ENCODE assay signal across 33 cellular contexts in genomic region chr6:75643173-75643572, GRCh38. TPM values are rescaled to one million over a fixed set of nuclear protein-coding genes. Genes with fewer than 3 reads are reported as not detected.
DNase-seq lines count a peak whose midpoint lies in the region; ATAC-seq, FAIRE-seq and TF ChIP-seq lines count a peak whose summit lies in the region.
"Had no signal": no experiment of that assay in that cellular context is flagged by ENCODE, and none has a peak within 500 bp of the region (broad histone marks: within the 10 kb centered on the region; RNA-seq: fewer than 3 reads in every experiment).

No MANE protein-coding gene starts in this region.

- no peak for TF ChIP-seq EP300 in K562 (IDR thresholded peaks at IDR 0.05; ENCODE audit: low read length)

- H4K20me1 ChIP-seq in GM23248 (ENCODE audit: insufficient read depth) = no peaks in the 10 kb centered on the region
- H4K20me1 ChIP-seq in K562 (replicated peaks; ENCODE audit: control insufficient read depth, insufficient read depth, low read length) = no peaks in the 10 kb centered on the region

- H3K4me3 Mint-ChIP-seq in CD4-positive, CD25-positive, alpha-beta regulatory T cell = no peak overlapping the region
- H3K4me3 Mint-ChIP-seq: activated naive CD8-positive, alpha-beta T cell treated with anti-CD3 and anti-CD28 coated beads for 36 hours; immature natural killer cell; naive B cell; WTC11 had no signal

- no peaks in the 10 kb centered on the region for H3K27me3 Mint-ChIP-seq in CD4-positive, CD25-positive, alpha-beta regulatory T cell
- H3K27me3 Mint-ChIP-seq: activated naive CD8-positive, alpha-beta T cell treated with anti-CD3 and anti-CD28 coated beads for 36 hours; naive B cell had no signal

- no peak for TF ChIP-seq RAD21 in K562 (CRISPR knock-in tag; conservative IDR thresholded peaks at IDR 0.05 in 1 of 2, IDR thresholded peaks at IDR 0.05 in 1 of 2)

- peaks cover 0 to 7% (median 5%) of the 10 kb centered on the region in 4 donors for H3K4me1 Mint-ChIP-seq in CD4-positive, CD25-positive, alpha-beta regulatory T cell
- H3K4me1 Mint-ChIP-seq: activated naive CD8-positive, alpha-beta T cell treated with anti-CD3 and anti-CD28 coated beads for 36 hours; WTC11 had no signal

- intact Hi-C loops in K562 (cut with micrococcal nuclease) = no loop called here

- TF ChIP-seq POLR2A in K562 (conservative IDR thresholded peaks at IDR 0.05) = no peak

- POLR2A ChIA-PET in K562 (lab: Yijun Ruan, JAX) = interaction anchor here (1.3 kb wide), 1 partner anchor 10 kb away, joined by 3 read pairs; no protein-coding TSS in a partner anchor

- peaks cover 27% of the 10 kb centered on the region for H3K36me3 Mint-ChIP-seq in CD4-positive, CD25-positive, alpha-beta regulatory T cell

- in situ Hi-C loops in GM23248 (cut with MboI) (no loop called here), K562 (cut with MboI) (no loop called here)

- peak overlapping the region in 2 of 3 donors; percentile 7 to 59 for H3K27ac Mint-ChIP-seq in CD4-positive, CD25-positive, alpha-beta regulatory T cell
- H3K27ac Mint-ChIP-seq: activated naive CD8-positive, alpha-beta T cell treated with anti-CD3 and anti-CD28 coated beads for 36 hours had no signal

- peaks cover 37% of the 10 kb centered on the region for H3K36me3 ChIP-seq in CD4-positive, CD25-positive, alpha-beta regulatory T cell (ENCODE audit: control insufficient read depth, insufficient read depth, low read length)
- H3K36me3 ChIP-seq in GM23248 (ENCODE audit: low read depth) (peaks cover 39% of the 10 kb centered on the region), K562 (ENCODE audit: control insufficient read depth, insufficient read depth, low read length) (peaks cover 53% of the 10 kb centered on the region; the same call in 2 of the 3 replicates)

- no peaks in the 10 kb centered on the region for H3K4me1 ChIP-seq in CD4-positive, CD25-positive, alpha-beta regulatory T cell (ENCODE audit: control insufficient read depth, insufficient read depth, low read length, poor library complexity, severe bottlenecking)
- H3K4me1 ChIP-seq in GM23248 (ENCODE audit: insufficient read depth) (no peaks in the 10 kb centered on the region), K562 (replicated peaks in 1 of 2; ENCODE audit: control insufficient read depth in 2 of 2, insufficient read depth in 2 of 2, low read length in 2 of 2) (no peaks in the 10 kb centered on the region)
- H3K4me1 ChIP-seq: body of pancreas, spleen had no signal

- H3K79me2 ChIP-seq in GM23248 (ENCODE audit: insufficient read depth) (peaks cover 49% of the 10 kb centered on the region), K562 (ENCODE audit: control insufficient read depth, insufficient read depth, low read length) (no peaks in the 10 kb centered on the region)

- CTCF ChIA-PET in K562 (lab: Yijun Ruan, JAX; ENCODE audit: low intra/inter-chr PET ratio) = no interaction called here

- TSS peak; percentile 21 for BruUV-seq in K562 (replicated peaks; lab: Mats Ljungman, UMichigan)

- 97 to 100% methylated on average over 1 of the region's 1 CpG for WGBS in GM23248 (ENCODE audit: low coverage in 1 of 2, low lambda C conversion rate in 2 of 2, missing lambda C conversion rate in 2 of 2), 2 experiments
- 100% methylated on average over 1 of the region's 1 CpG for WGBS in K562 (ENCODE audit: insufficient coverage, low coverage, missing lambda C conversion rate)

- no peak for FAIRE-seq in K562 (lab: Jason Lieb, UNC)
- FAIRE-seq: frontal cortex had no signal

- no peaks in the 10 kb centered on the region for H3K27me3 ChIP-seq in CD4-positive, CD25-positive, alpha-beta regulatory T cell (ENCODE audit: control insufficient read depth, insufficient read depth, low read length)
- no peaks in the 10 kb centered on the region for H3K27me3 ChIP-seq in GM23248 (replicated peaks; ENCODE audit: insufficient read depth)
- H3K27me3 ChIP-seq in K562 (ENCODE audit: control insufficient read depth in 2 of 2, insufficient read depth in 2 of 2, low read length in 2 of 2) = no peaks in the 10 kb centered on the region
- H3K27me3 ChIP-seq: body of pancreas, hepatocyte, spleen had no signal

- no peaks in the 10 kb centered on the region for H3F3A ChIP-seq in GM23248 (ENCODE audit: insufficient read depth)

- no peaks in the 10 kb centered on the region for H3K9me2 ChIP-seq in GM23248 (ENCODE audit: insufficient read depth)

- H3K27ac ChIP-seq in CD4-positive, CD25-positive, alpha-beta regulatory T cell (ENCODE audit: insufficient read depth, low read length, poor library complexity, severe bottlenecking) = no peak overlapping the region
- H3K27ac ChIP-seq in GM23248 (no peak overlapping the region), K562 (ENCODE audit: extremely low read depth, low read depth, low read length) (no peak overlapping the region)
- H3K27ac ChIP-seq: body of pancreas, hepatocyte, spleen, thoracic aorta had no signal

- peaks cover 0 to 5% (median 0%) of the 10 kb centered on the region in 7 donors for H3K9me3 Mint-ChIP-seq in CD4-positive, CD25-positive, alpha-beta regulatory T cell
- H3K9me3 Mint-ChIP-seq: activated naive CD8-positive, alpha-beta T cell treated with anti-CD3 and anti-CD28 coated beads for 36 hours; immature natural killer cell; naive B cell; WTC11 had no signal

- no peak overlapping the region for H3K9ac ChIP-seq in GM23248
- H3K9ac ChIP-seq in K562 (ENCODE audit: insufficient read depth in 1 of 2, low read depth in 2 of 2, low read length in 2 of 2) = no peak overlapping the region

- no peaks in the 10 kb centered on the region for H3K9me1 ChIP-seq in K562 (ENCODE audit: control insufficient read depth, insufficient read depth, low read length)

- ATAC-seq in CD4-positive, CD25-positive, alpha-beta regulatory T cell (ENCODE audit: low read depth in 2 of 2) = no peak
- no peak for ATAC-seq in K562
- no peak for ATAC-seq in activated CD4-positive, CD25-positive, alpha-beta regulatory T cell treated with anti-CD3 and anti-CD28 coated beads, Interleukin-2, amount 50 U/mL, for 24 hours
- ATAC-seq: body of pancreas, left lobe of liver, Right ventricle myocardium inferior, WTC11 had no signal

- H3K9me3 ChIP-seq in CD4-positive, CD25-positive, alpha-beta regulatory T cell (ENCODE audit: control insufficient read depth in 2 of 2, low read length in 2 of 2) = no peaks in the 10 kb centered on the region
- H3K9me3 ChIP-seq in GM23248 (ENCODE audit: low read depth) (no peaks in the 10 kb centered on the region), K562 (replicated peaks; ENCODE audit: control insufficient read depth, insufficient read depth, low read depth, low read length) (no peaks in the 10 kb centered on the region)
- H3K9me3 ChIP-seq: body of pancreas, spleen, thoracic aorta had no signal

- no peak overlapping the region for H3K4me3 ChIP-seq in CD4-positive, CD25-positive, alpha-beta regulatory T cell (ENCODE audit: low read depth, low read length)
- H3K4me3 ChIP-seq in GM23248 = no peak overlapping the region
- no peak overlapping the region for H3K4me3 ChIP-seq in K562
- H3K4me3 ChIP-seq in retinal pigment epithelial cell (ENCODE audit: low read length) = no peak overlapping the region
- H3K4me3 ChIP-seq: body of pancreas, hepatocyte, spleen, thoracic aorta had no signal

- TF ChIP-seq CTCF in K562 (IDR thresholded peaks at IDR 0.05 in 2 of 3, conservative IDR thresholded peaks at IDR 0.05 in 1 of 3; ENCODE audit: insufficient read depth in 2 of 3, low read depth in 1 of 3, low read length in 3 of 3) = no peak
- no peak for TF ChIP-seq CTCF in retinal pigment epithelial cell (conservative IDR thresholded peaks at IDR 0.05; ENCODE audit: low read depth, low read length)

- no peak for DNase-seq in CD4-positive, CD25-positive, alpha-beta regulatory T cell
- DNase-seq in GM23248 (peak; percentile 2), K562 (ENCODE audit: extremely low read depth in 1 of 4, low spot score in 3 of 4) (no peak), retinal pigment epithelial cell (ENCODE audit: low read depth) (peak; percentile 37), NCI-H146 treated with DMSO at 0.1 percent for 48 hours (lab: John Stamatoyannopoulos, UW; ENCODE audit: unreplicated experiment) (no peak), CD1c-positive myeloid dendritic cell (ENCODE audit: extremely low spot score) (no peak)
- DNase-seq: activated CD4-positive, alpha-beta T cell treated with anti-CD3 and anti-CD28 coated beads, Interleukin-2, amount 50 U/mL, for 4 hours; activated naive CD8-positive, alpha-beta T cell treated with anti-CD3 and anti-CD28 coated beads for 36 hours; AML-193; body of pancreas; cerebellar nuclear complex; COR-L47; DND-41; immature natural killer cell; KG1; naive B cell; NCI-H1436; NCI-H2107; NCI-H446 treated with DMSO at 0.1 percent for 48 hours; occipital lobe; OCI-M1; retina; spleen; stimulated activated CD4-positive, alpha-beta T cell treated with anti-CD3 and anti-CD28 coated beads, Interleukin-4, amount 100 ng/mL, for 24 hours; stimulated activated naive CD4-positive, alpha-beta T cell treated with Interleukin-2 at 50 U/mL for 16 hours; T1000 had no signal

- H2AFZ ChIP-seq in GM23248 = no peak overlapping the region
- no peak overlapping the region for H2AFZ ChIP-seq in K562 (ENCODE audit: low read depth, low read length)
- H2AFZ ChIP-seq: hepatocyte had no signal

- no peak overlapping the region for H3K4me2 ChIP-seq in GM23248 (ENCODE audit: unreplicated experiment)
- H3K4me2 ChIP-seq in K562 (ENCODE audit: insufficient read depth, low read length) = no peak overlapping the region
- H3K4me2 ChIP-seq: hepatocyte had no signal

RNA-seq across cellular contexts. Expression of gene SENP6, which starts 41.5 kb away (rescaled TPM):
- total RNA-seq in CD4-positive, CD25-positive, alpha-beta regulatory T cell = 99.4 TPM
- polyA plus RNA-seq in CD4-positive, CD25-positive, alpha-beta regulatory T cell = 10 to 100 TPM; 35.1 to 52.9 (median 39.9) TPM
- total RNA-seq in GM23248 (2014; rRNA removed; shearing (Covaris generic)) = 50.8 and 67.9 TPM in 2 replicates
- polyA plus RNA-seq in GM23248 (2016; fragmentation: Nextera tagmentation; extraction: Ambion mirVana) = 43.1 and 45.8 TPM in 2 replicates
- total RNA-seq in K562 (2011; cell fraction: chromatin; rRNA removed; ENCODE audit: low replicate concordance) = 48.5 and 222 TPM in 2 replicates
- 23.3 and 32.6 TPM in 2 replicates for total RNA-seq in K562 (2011; cell fraction: nucleolus; rRNA removed)
- total RNA-seq in K562 (2011; cell fraction: nucleoplasm; rRNA removed) = 72.3 and 122 TPM in 2 replicates
- total RNA-seq in K562 (2014; rRNA removed) = 31.4 and 37.8 TPM in 2 replicates
- 79.4 and 89.9 TPM in 2 replicates for total RNA-seq in K562 (2014; rRNA removed; fragmentation: Illumina TruSeq; extraction: Trizol)
- total RNA-seq in K562 (2015; rRNA removed; fragmentation: Illumina TruSeq; extraction: Trizol) = 59.7 and 65.9 TPM in 2 replicates
- 52.9 and 60.2 TPM in 2 replicates for total RNA-seq in K562 (2021)
- 33.6 and 43.7 TPM in 2 replicates for polyA plus RNA-seq in K562 (2011; rRNA removed)
- 5.2 and 9.1 TPM in 2 replicates for polyA plus RNA-seq in K562 (2011; cell fraction: cytosol; rRNA removed)
- polyA plus RNA-seq in K562 (2011; cell fraction: nucleus; rRNA removed) = 21.5 and 23.7 TPM in 2 replicates
- 32.8 and 39.2 TPM in 2 replicates for polyA plus RNA-seq in K562 (2012)
- polyA plus RNA-seq in K562 (2014; fragmentation: Illumina TruSeq; extraction: Trizol) = 48.2 and 57.7 TPM in 2 replicates
- 10 to 100 TPM; 11.1 to 12.6 TPM for polyA plus RNA-seq in K562 (2014; fragmentation: Nextera tagmentation; extraction: Ambion mirVana)
- 42.2 and 46.8 TPM in 2 replicates for polyA plus RNA-seq in K562 (2014; rRNA removed)
- 55.8 and 68.9 TPM in 2 replicates for polyA minus RNA-seq in K562 (2011; rRNA and poly(A)+ RNA removed)
- polyA minus RNA-seq in K562 (2011; cell fraction: cytosol; rRNA and poly(A)+ RNA removed) = 15.6 and 21.2 TPM in 2 replicates
- polyA minus RNA-seq in K562 (2011; cell fraction: nucleus; rRNA and poly(A)+ RNA removed) = 43.8 and 69.5 TPM in 2 replicates

Comparison
In these comparisons a context has a peak if more than half of its experiments do, and no peak if none do; other contexts are left out.
1. DNase-seq: peak in GM23248 (single experiment) and retinal pigment epithelial cell (single experiment); none in CD4-positive, CD25-positive, alpha-beta regulatory T cell (0 of 3), K562 (0 of 4), NCI-H146 treated with DMSO at 0.1 percent for 48 hours (single experiment) and CD1c-positive myeloid dendritic cell (single experiment).